ENCODE assay signal across 14 cellular contexts in the genomic region with DNA sequence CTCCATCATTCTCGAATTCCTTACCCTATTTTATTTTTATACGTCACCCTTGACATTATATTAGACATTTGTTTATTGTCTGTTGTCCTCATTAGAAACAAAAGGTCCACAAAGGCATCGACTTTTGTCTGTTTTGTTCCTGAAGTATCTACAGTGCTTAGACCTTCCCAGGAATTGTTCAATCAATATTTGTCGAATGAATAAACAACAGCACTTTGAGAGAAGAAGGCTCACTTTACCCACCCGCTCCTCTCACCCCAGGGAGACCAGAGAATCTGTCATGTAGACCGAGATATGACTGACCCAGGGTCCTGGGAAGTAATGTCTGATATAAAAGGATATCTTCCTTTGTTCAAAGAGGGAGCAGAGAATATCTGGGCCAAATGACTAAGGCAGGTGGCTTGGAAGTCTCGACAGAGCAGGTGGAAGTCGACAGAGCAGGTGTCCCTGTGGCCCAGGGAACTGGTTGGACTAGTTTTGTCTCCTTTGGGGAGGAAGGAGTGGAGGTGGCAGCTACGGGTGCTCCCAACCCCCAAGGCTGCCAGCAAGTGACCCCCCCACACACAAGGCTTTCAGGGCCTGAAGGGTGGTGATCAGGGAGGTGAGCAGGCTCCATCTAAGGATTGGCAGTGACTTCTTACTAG. TPM values are rescaled to one million over a fixed set of nuclear protein-coding genes. Genes with fewer than 3 reads are reported as not detected.
A peak's percentile ranks its signal among the peaks of the same experiment; 100 is the strongest.
DNase-seq lines count a peak whose midpoint lies in the region; ATAC-seq, FAIRE-seq and TF ChIP-seq lines count a peak whose summit lies in the region.
"Had no signal": no experiment of that assay in that cellular context is flagged by ENCODE, and none has a peak within 500 bp of the region (broad histone marks: within the 10 kb centered on the region; RNA-seq: fewer than 3 reads in every experiment).

No MANE protein-coding gene starts in this region.

- no peak overlapping the region for H4K5ac ChIP-seq in H1 (ENCODE audit: insufficient read length, low read depth, low read length)

- DNase-seq in DMS153 treated with DMSO at 0.1 percent for 48 hours (lab: John Stamatoyannopoulos, UW; ENCODE audit: unreplicated experiment) (peak; percentile 79), NCI-H2029 treated with DMSO at 0.1 percent for 48 hours (lab: John Stamatoyannopoulos, UW) (peak; percentile 98), H1 (ENCODE audit: low read depth in 1 of 2, low spot score in 2 of 2) (no peak), spleen (no peak), mesenchymal stem cell (no peak), Kasumi-1 (lab: John Stamatoyannopoulos, UW) (no peak)
- DNase-seq: brain microvascular endothelial cell, erythroblast, NCI-H226, uterus had no signal

- H3K4me2 ChIP-seq in H1 (ENCODE audit: insufficient read depth in 1 of 2, low read depth in 2 of 2, low read length in 2 of 2), result peak overlapping the region in 1 of 2 experiments; percentile 34; a peak in 1 of 4 replicates
- H3K4me2 ChIP-seq in parathyroid adenoma (ENCODE audit: low read length), result peak overlapping the region; percentile 54
- no peak overlapping the region for H3K4me2 ChIP-seq in mesenchymal stem cell (ENCODE audit: low read length, poor library complexity, severe bottlenecking)

- H4K8ac ChIP-seq in H1 (ENCODE audit: extremely low read depth, insufficient read depth, low read length) (no peak overlapping the region; the same call in 1 of the 2 replicates), mesenchymal stem cell (ENCODE audit: low read length) (no peak overlapping the region)

- POLR2A ChIA-PET in H1 (lab: Charles Lee; ENCODE audit: partially characterized antibody), result no interaction called here

- no peaks in the 10 kb centered on the region for H3K36me3 ChIP-seq in H1 (ENCODE audit: control insufficient read depth in 2 of 4, insufficient read depth in 4 of 4, low read length in 3 of 4)
- no peaks in the 10 kb centered on the region for H3K36me3 ChIP-seq in parathyroid adenoma (ENCODE audit: control insufficient read depth, insufficient read depth, low read length)
- H3K36me3 ChIP-seq in spleen, result peaks cover 0 to 6% (median 2%) of the 10 kb centered on the region in 6 donors
- peaks cover 0 to 8% of the 10 kb centered on the region in 2 experiments for H3K36me3 ChIP-seq in mesenchymal stem cell (ENCODE audit: control insufficient read depth in 1 of 2, insufficient read depth in 2 of 2, low read depth in 1 of 2, low read length in 2 of 2)
- peaks cover 0 to 5% of the 10 kb centered on the region in 2 donors for H3K36me3 ChIP-seq in gastroesophageal sphincter
- H3K36me3 ChIP-seq: brain microvascular endothelial cell, uterus had no signal

- H3K23me2 ChIP-seq in H1 (ENCODE audit: low read depth, low read length), result no peaks in the 10 kb centered on the region

- H4K20me1 ChIP-seq in H1 (replicated peaks in 1 of 2; ENCODE audit: control insufficient read depth in 1 of 2, insufficient read depth in 2 of 2, low read length in 2 of 2), result no peaks in the 10 kb centered on the region

- CTCF ChIA-PET in H1 (lab: Charles Lee; ENCODE audit: partially characterized antibody), result interaction anchor here (1.3 kb wide), 1 partner anchor 44 kb away, joined by 4 read pairs; no protein-coding TSS in a partner anchor

- H4K91ac ChIP-seq in H1 (replicated peaks; ENCODE audit: insufficient read length, low read length), result no peak overlapping the region
- H4K91ac ChIP-seq in mesenchymal stem cell (ENCODE audit: low read length), result no peak overlapping the region

- no peak for ATAC-seq in gastroesophageal sphincter
- ATAC-seq: natural killer cell treated with Interleukin-12 subunit alpha and Interleukin-12 subunit beta and Interleukin-15 and Interleukin-18, amount 100 ng/mL, for 72 hours had no signal

- H3K27ac ChIP-seq in H1 (ENCODE audit: low read depth, low read length) (no peak overlapping the region), parathyroid adenoma (peak overlapping the region; percentile 42), spleen (no peak overlapping the region), mesenchymal stem cell (ENCODE audit: low read length, poor library complexity, severe bottlenecking) (no peak overlapping the region), gastroesophageal sphincter (no peak overlapping the region)
- H3K27ac ChIP-seq: brain microvascular endothelial cell, uterus had no signal

- H3K56ac ChIP-seq in H1 (replicated peaks; ENCODE audit: insufficient read length, low read depth, low read length), result no peak overlapping the region

- intact Hi-C loops in spleen (cut with DNase I; ENCODE audit: low total_unique reads), result no loop called here

- H2BK15ac ChIP-seq in H1 (ENCODE audit: low read length) (no peak overlapping the region), mesenchymal stem cell (ENCODE audit: low read depth, poor library complexity, severe bottlenecking) (no peak overlapping the region)

- TF ChIP-seq EP300 in H1 (IDR thresholded peaks at IDR 0.05; ENCODE audit: borderline replicate concordance in 1 of 2, low read depth in 2 of 2, low read length in 2 of 2) (no peak), gastroesophageal sphincter (IDR thresholded peaks at IDR 0.05) (no peak)

- H3K4me3 ChIP-seq in H1 (ENCODE audit: extremely low read depth in 1 of 4, insufficient read depth in 2 of 4, low read depth in 3 of 4, low read length in 4 of 4) (no peak overlapping the region), parathyroid adenoma (ENCODE audit: low read depth, low read length) (peak overlapping the region; percentile 8), spleen (no peak overlapping the region), mesenchymal stem cell (ENCODE audit: insufficient read depth in 1 of 2, low read depth in 1 of 2, low read length in 2 of 2) (no peak overlapping the region), gastroesophageal sphincter (no peak overlapping the region)
- H3K4me3 ChIP-seq: skin epidermis, uterus had no signal

- 77 to 100% methylated on average over 2 to 9 of the region's 9 CpGs for WGBS in H1 (ENCODE audit: extremely low coverage in 1 of 2, insufficient coverage in 1 of 2, insufficient read length in 1 of 2, insufficient replicate concordance in 2 of 2, low coverage in 1 of 2, low lambda C conversion rate in 2 of 2, missing lambda C conversion rate in 1 of 2), 2 experiments
- 80 to 88% (median 83%) methylated on average over 9 of the region's 9 CpGs for WGBS in spleen, 5 donors
- 91% methylated on average over 8 of the region's 9 CpGs for WGBS in mesenchymal stem cell
- WGBS in gastroesophageal sphincter (ENCODE audit: low coverage in 1 of 2), 2 donors, result 56 to 65% methylated on average over 5 to 8 of the region's 9 CpGs

- H2BK5ac ChIP-seq in H1 (ENCODE audit: low read depth, low read length) (no peak overlapping the region), mesenchymal stem cell (ENCODE audit: low read depth, low read length, poor library complexity, severe bottlenecking) (no peak overlapping the region)

- H2AK5ac ChIP-seq in H1 (ENCODE audit: low read depth, low read length), result no peak overlapping the region
- H2AK5ac ChIP-seq in mesenchymal stem cell (ENCODE audit: low read length, severe bottlenecking), result no peak overlapping the region

- H3K14ac ChIP-seq in H1 (ENCODE audit: insufficient read length) (no peak overlapping the region), mesenchymal stem cell (ENCODE audit: low read length in 2 of 2) (no peak overlapping the region)

- no peak for TF ChIP-seq POLR2A in H1 (IDR thresholded peaks at IDR 0.05; ENCODE audit: control extremely low read depth in 1 of 2, low read depth in 2 of 2, low read length in 2 of 2)
- no peak for TF ChIP-seq POLR2A in spleen (IDR thresholded peaks at IDR 0.05)
- TF ChIP-seq POLR2A in gastroesophageal sphincter (IDR thresholded peaks at IDR 0.05), result no peak

- H3K4ac ChIP-seq in H1 (replicated peaks; ENCODE audit: insufficient read length, low read depth, low read length) (no peak overlapping the region), mesenchymal stem cell (ENCODE audit: low read depth in 1 of 2, low read length in 2 of 2) (no peak overlapping the region)

- TF ChIP-seq RAD21 in H1 (IDR thresholded peaks at IDR 0.05 in 1 of 2, conservative IDR thresholded peaks at IDR 0.05 in 1 of 2; ENCODE audit: low read depth in 2 of 2, low read length in 2 of 2), result no peak

- no peak overlapping the region for H2BK20ac ChIP-seq in H1 (ENCODE audit: low read length)

- H3K23ac ChIP-seq in H1 (ENCODE audit: insufficient read length) (no peak overlapping the region), mesenchymal stem cell (ENCODE audit: low read length in 2 of 2) (no peak overlapping the region)

- H3K79me2 ChIP-seq in H1 (ENCODE audit: control insufficient read depth in 1 of 2, insufficient read depth in 2 of 2, low read length in 2 of 2) (no peaks in the 10 kb centered on the region), parathyroid adenoma (no peaks in the 10 kb centered on the region)

- H2AFZ ChIP-seq in H1 (ENCODE audit: low read length), result no peak overlapping the region; the same call in 1 of the 2 replicates
- peak overlapping the region; percentile 72 for H2AFZ ChIP-seq in parathyroid adenoma
- H2AFZ ChIP-seq in mesenchymal stem cell (ENCODE audit: low read depth, low read length), result no peak overlapping the region

- no peaks in the 10 kb centered on the region for H3K9me3 ChIP-seq in H1 (ENCODE audit: insufficient read depth in 2 of 2, low read depth in 1 of 2, low read length in 1 of 2)
- H3K9me3 ChIP-seq in parathyroid adenoma (ENCODE audit: control insufficient read depth, low read length), result no peaks in the 10 kb centered on the region
- H3K9me3 ChIP-seq in spleen, result no peaks in the 10 kb centered on the region
- no peaks in the 10 kb centered on the region for H3K9me3 ChIP-seq in mesenchymal stem cell (ENCODE audit: control insufficient read depth, low read length)
- no peaks in the 10 kb centered on the region for H3K9me3 ChIP-seq in gastroesophageal sphincter
- H3K9me3 ChIP-seq: uterus had no signal

- no peaks in the 10 kb centered on the region for H3K27me3 ChIP-seq in H1 (replicated peaks in 1 of 4; ENCODE audit: control insufficient read depth in 3 of 4, extremely low read depth in 1 of 4, insufficient read depth in 3 of 4, low read length in 3 of 4)
- no peaks in the 10 kb centered on the region for H3K27me3 ChIP-seq in parathyroid adenoma (ENCODE audit: control insufficient read depth, insufficient read depth, low read length)
- no peaks in the 10 kb centered on the region for H3K27me3 ChIP-seq in spleen (replicated peaks in 1 of 7)
- H3K27me3 ChIP-seq in mesenchymal stem cell (ENCODE audit: control insufficient read depth in 1 of 2, insufficient read depth in 1 of 2, low read length in 2 of 2), result no peaks in the 10 kb centered on the region
- no peaks in the 10 kb centered on the region for H3K27me3 ChIP-seq in gastroesophageal sphincter
- H3K27me3 ChIP-seq: brain microvascular endothelial cell, uterus had no signal

- H2BK120ac ChIP-seq in H1 (replicated peaks; ENCODE audit: low read depth, low read length) (no peak overlapping the region), mesenchymal stem cell (ENCODE audit: low read depth, low read length) (no peak overlapping the region)

- H3K18ac ChIP-seq in H1 (ENCODE audit: extremely low read depth, low read length), result 0 out of 2 replicates have a peak overlapping the region, but pooled peaks have one; percentile 32
- H3K18ac ChIP-seq in mesenchymal stem cell (ENCODE audit: low read depth in 1 of 2, low read length in 2 of 2), result no peak overlapping the region

- H3K79me1 ChIP-seq in H1 (ENCODE audit: low read depth, low read length) (no peaks in the 10 kb centered on the region), mesenchymal stem cell (replicated peaks; ENCODE audit: low read length, poor library complexity, severe bottlenecking) (no peaks in the 10 kb centered on the region)

- TF ChIP-seq CTCF in H1 (IDR thresholded peaks at IDR 0.05; ENCODE audit: control extremely low read depth in 1 of 3, insufficient read depth in 1 of 3, low read depth in 1 of 3, low read length in 3 of 3), result no peak
- no peak for TF ChIP-seq CTCF in parathyroid adenoma (IDR thresholded peaks at IDR 0.05)
- no peak for TF ChIP-seq CTCF in spleen (IDR thresholded peaks at IDR 0.05 in 8 of 11, conservative IDR thresholded peaks at IDR 0.05 in 3 of 11)
- TF ChIP-seq CTCF in gastroesophageal sphincter (IDR thresholded peaks at IDR 0.05), result no peak

- H3K4me1 ChIP-seq in H1 (replicated peaks in 1 of 4; ENCODE audit: control insufficient read depth in 3 of 4, insufficient read depth in 4 of 4, low read length in 3 of 4) (peaks cover 0 to 7% (median 2%) of the 10 kb centered on the region in 4 experiments; a peak in 3 of 7 replicates), parathyroid adenoma (peaks cover 7% of the 10 kb centered on the region), spleen (peaks cover 0 to 22% (median 10%) of the 10 kb centered on the region in 6 donors), mesenchymal stem cell (ENCODE audit: control insufficient read depth, insufficient read depth, low read depth, low read length) (no peaks in the 10 kb centered on the region), gastroesophageal sphincter (peaks cover 0 to 9% (median 0%) of the 10 kb centered on the region in 3 donors)
- H3K4me1 ChIP-seq: uterus had no signal

- H3K9ac ChIP-seq in H1 (replicated peaks in 1 of 4; ENCODE audit: extremely low read depth in 1 of 4, low read depth in 3 of 4, low read length in 3 of 4) (no peak overlapping the region), parathyroid adenoma (no peak overlapping the region), mesenchymal stem cell (ENCODE audit: low read length) (no peak overlapping the region)

- no peak for FAIRE-seq in H1 (lab: Jason Lieb, UNC)

- H2BK12ac ChIP-seq in H1 (ENCODE audit: low read depth, low read length), result peak overlapping the region; percentile 68; the same call in 1 of the 2 replicates
- no peak overlapping the region for H2BK12ac ChIP-seq in mesenchymal stem cell (ENCODE audit: low read length in 2 of 2)

RNA-seq across cellular contexts. Expression of gene CHMP4B, which starts 14.8 kb away (rescaled TPM):
- 66.3 and 67.8 TPM in 2 replicates for total RNA-seq in H1 (2021; fragmentation: NEBNext Ultra II Directional; extraction: Animal tissue kit (Norgen Biotek cat#: 25700))
- polyA plus RNA-seq in H1 (2011; rRNA removed), result 36.6 and 38.6 TPM in 2 replicates
- polyA plus RNA-seq in H1 (2011; cell fraction: cytosol; rRNA removed), result 48.6 TPM
- polyA plus RNA-seq in H1 (2011; cell fraction: nucleus; rRNA removed), result 20.5 TPM
- polyA plus RNA-seq in H1 (2012, experiment 1 of 2), result 76.9 to 86.3 TPM (median 81.8 TPM) in 4 replicates
- polyA plus RNA-seq in H1 (2012, experiment 2 of 2), result 40.9 TPM
- 48.0 TPM for polyA plus RNA-seq in H1 (2013, experiment 1 of 2)
- polyA plus RNA-seq in H1 (2013, experiment 2 of 2), result 51.2 TPM
- polyA minus RNA-seq in H1 (2011; rRNA and poly(A)+ RNA removed), result 9.7 and 10.7 TPM in 2 replicates
- 23.8 TPM for polyA minus RNA-seq in H1 (2011; cell fraction: cytosol; rRNA and poly(A)+ RNA removed)
- polyA minus RNA-seq in H1 (2011; cell fraction: nucleus; rRNA and poly(A)+ RNA removed), result 10.0 TPM
- total RNA-seq in spleen, result 10 to 100 TPM; 44.9 to 79.1 (median 71.8) TPM
- polyA plus RNA-seq in spleen, result 100 to 1,000 TPM in 1 of 3 donors, 10 to 100 TPM in 2; 75.0 to 118 (median 89.9) TPM
- polyA plus RNA-seq in mesenchymal stem cell (2013, experiment 1 of 2), result 93.8 TPM
- polyA plus RNA-seq in mesenchymal stem cell (2013, experiment 2 of 2), result 92.8 TPM
- total RNA-seq in gastroesophageal sphincter, result 100 to 1,000 TPM in 3 of 4 donors, 10 to 100 TPM in 1; 93.4 to 118 (median 112) TPM

Comparison
In these comparisons a context has a peak if more than half of its experiments do, and no peak if none do; other contexts are left out.
1. DNase-seq: peak in DMS153 treated with DMSO at 0.1 percent for 48 hours (single experiment) and NCI-H2029 treated with DMSO at 0.1 percent for 48 hours (single experiment); none in H1 (0 of 2), spleen (single experiment), mesenchymal stem cell (single experiment) and Kasumi-1 (0 of 2).